In genomic region chr9:35714123-35714522, GRCh38 we compare ENCODE assay signal across 14 cellular contexts.
"Had no signal": no experiment of that assay in that cellular context is flagged by ENCODE, and none has a peak within 500 bp of the region (broad histone marks: within the 10 kb centered on the region; RNA-seq: fewer than 3 reads in every experiment).

No MANE protein-coding gene starts in this region.

- FAIRE-seq: colon, small intestine had no signal

- H3K27me3 ChIP-seq: brain microvascular endothelial cell, neutrophil had no signal

- H3K4me3 Mint-ChIP-seq: activated CD8-positive, alpha-beta memory T cell treated with anti-CD3 and anti-CD28 coated beads, Interleukin-2, amount 10 ng/mL, durations not matched to agents 7 days and 5 days; activated T-cell treated with anti-CD3 and anti-CD28 coated beads, Interleukin-2, amount 50 U/mL, for 4 hours; naive B cell had no signal

- DNase-seq: activated CD4-positive, alpha-beta T cell treated with anti-CD3 and anti-CD28 coated beads, Interleukin-2, amount 50 U/mL, for 48 hours; activated CD4-positive, CD25-positive, alpha-beta regulatory T cell treated with anti-CD3 and anti-CD28 coated beads, Interleukin-2, amount 50 U/mL, for 72 hours; activated CD8-positive, alpha-beta memory T cell treated with anti-CD3 and anti-CD28 coated beads, Interleukin-2, amount 10 ng/mL, durations not matched to agents 7 days and 5 days; activated T-cell treated with anti-CD3 and anti-CD28 coated beads, Interleukin-2, amount 50 U/mL, for 4 hours; brain microvascular endothelial cell; hypothalamus; lower lobe of right lung; naive B cell; posterior cingulate gyrus; small intestine; T-helper 9 cell; trophoblast cell had no signal

- H3K4me1 ChIP-seq: lower lobe of right lung had no signal

- H3K4me3 ChIP-seq: lower lobe of right lung had no signal

- ATAC-seq: activated CD8-positive, alpha-beta memory T cell treated with anti-CD3 and anti-CD28 coated beads, Interleukin-2, amount 10 ng/mL, durations not matched to agents 7 days and 5 days; activated T-cell treated with anti-CD3 and anti-CD28 coated beads, Interleukin-2, amount 50 U/mL, for 4 hours; lower lobe of right lung had no signal

- H3K9me3 ChIP-seq: lower lobe of right lung had no signal

- H3K9me3 Mint-ChIP-seq: activated T-cell treated with anti-CD3 and anti-CD28 coated beads, Interleukin-2, amount 50 U/mL, for 4 hours; naive B cell had no signal

- H3K27me3 Mint-ChIP-seq: activated CD8-positive, alpha-beta memory T cell treated with anti-CD3 and anti-CD28 coated beads, Interleukin-2, amount 10 ng/mL, durations not matched to agents 7 days and 5 days; naive B cell had no signal

- H3K4me1 Mint-ChIP-seq: activated CD8-positive, alpha-beta memory T cell treated with anti-CD3 and anti-CD28 coated beads, Interleukin-2, amount 10 ng/mL, durations not matched to agents 7 days and 5 days had no signal

- H3K27ac ChIP-seq: brain microvascular endothelial cell, lower lobe of right lung, neutrophil had no signal
